Comparison of ENCODE assay signal across 8 cellular contexts in genomic region chr1:111334169-111334568, GRCh38. TPM values are rescaled to one million over a fixed set of nuclear protein-coding genes. Genes with fewer than 3 reads are reported as not detected.
A peak's percentile ranks its signal among the peaks of the same experiment; 100 is the strongest.
DNase-seq lines count a peak whose midpoint lies in the region; ATAC-seq and TF ChIP-seq lines count a peak whose summit lies in the region.

No MANE protein-coding gene starts in this region.

- no peak overlapping the region for H2AFZ ChIP-seq in MM.1S (ENCODE audit: low read length)
- no peak overlapping the region for H2AFZ ChIP-seq in neuronal stem cell (ENCODE audit: low read length)

- H2BK15ac ChIP-seq in neuronal stem cell (ENCODE audit: low read length): no peak overlapping the region

- no peaks in the 10 kb centered on the region for H3K79me1 ChIP-seq in neuronal stem cell (ENCODE audit: low read depth, low read length)

- H3K4me3 Mint-ChIP-seq in naive thymus-derived CD8-positive, alpha-beta T cell: no peak overlapping the region

- H3K4me2 ChIP-seq in MM.1S (ENCODE audit: low read depth, low read length): no peak overlapping the region
- no peak overlapping the region for H3K4me2 ChIP-seq in neuronal stem cell (ENCODE audit: insufficient read depth, low read length, poor library complexity, severe bottlenecking)

- H3F3A ChIP-seq in MM.1S (ENCODE audit: insufficient read depth, low read length): no peaks in the 10 kb centered on the region

- H3K79me2 ChIP-seq in MM.1S (ENCODE audit: low read length): no peaks in the 10 kb centered on the region

- peak overlapping the region in 2 of 10 donors; percentile 8 to 15 for H3K27ac Mint-ChIP-seq in naive thymus-derived CD8-positive, alpha-beta T cell

- H3K27me3 Mint-ChIP-seq in naive thymus-derived CD8-positive, alpha-beta T cell: no peaks in the 10 kb centered on the region

- H3K4me1 Mint-ChIP-seq in naive thymus-derived CD8-positive, alpha-beta T cell: peaks cover 2 to 10% (median 5%) of the 10 kb centered on the region in 4 donors

- H3K36me3 ChIP-seq in MM.1S (replicated peaks; ENCODE audit: insufficient read depth, low read length) (no peaks in the 10 kb centered on the region), WERI-Rb-1 (no peaks in the 10 kb centered on the region), neuronal stem cell (replicated peaks in 1 of 2; ENCODE audit: control insufficient read depth in 2 of 2, insufficient read depth in 2 of 2, low read length in 2 of 2) (no peaks in the 10 kb centered on the region)

- H3K9ac ChIP-seq in MM.1S (ENCODE audit: low read length): no peak overlapping the region
- no peak overlapping the region for H3K9ac ChIP-seq in neuronal stem cell (ENCODE audit: low read depth, low read length, poor library complexity)

- H3K36me3 Mint-ChIP-seq in naive thymus-derived CD8-positive, alpha-beta T cell: peaks cover under 1 to 19% (median 6%) of the 10 kb centered on the region in 3 donors

- H2BK12ac ChIP-seq in neuronal stem cell (ENCODE audit: low read length): no peak overlapping the region

- peak; percentile 64 for DNase-seq in EH (ENCODE audit: low read depth)
- DNase-seq in MM.1S: peak; percentile 11
- DNase-seq in WERI-Rb-1: peak; percentile 34
- peak; percentile 34 for DNase-seq in effector CD8-positive, alpha-beta T cell (lab: John Stamatoyannopoulos, UW)
- DNase-seq in naive thymus-derived CD8-positive, alpha-beta T cell: peak in 9 of 10 donors; percentile 40 to 80 (median 60)
- DNase-seq in neuronal stem cell (ENCODE audit: low spot score): no peak
- no peak for DNase-seq in cortex of kidney (lab: John Stamatoyannopoulos, UW)

- no peak overlapping the region for H3K4ac ChIP-seq in neuronal stem cell (ENCODE audit: low read length)

- POLR2A ChIA-PET in naive thymus-derived CD8-positive, alpha-beta T cell (lab: Charles Lee): interaction anchor here (1.2 to 1.9 kb wide), 6 partner anchors 82 to 140 kb away, joined by 3 to 14 read pairs (median 6); partner anchors contain the start of gene DENND2D

- H3K18ac ChIP-seq in neuronal stem cell (ENCODE audit: low read length): no peak overlapping the region

- no peaks in the 10 kb centered on the region for H4K20me1 ChIP-seq in MM.1S (ENCODE audit: insufficient read depth, low read length)

- H3K9me3 ChIP-seq in MM.1S (replicated peaks; ENCODE audit: insufficient read depth, low read length) (no peaks in the 10 kb centered on the region), WERI-Rb-1 (ENCODE audit: severe bottlenecking) (peaks cover 3% of the 10 kb centered on the region), neuronal stem cell (replicated peaks in 1 of 2; ENCODE audit: control insufficient read depth in 2 of 2, insufficient read depth in 1 of 2, low read depth in 1 of 2, low read length in 2 of 2) (peaks cover 0 to 2% of the 10 kb centered on the region in 2 donors)

- no peak overlapping the region for H2BK5ac ChIP-seq in neuronal stem cell (ENCODE audit: low read length)

- no peak overlapping the region for H3K23ac ChIP-seq in neuronal stem cell (ENCODE audit: low read depth, low read length, poor library complexity)

- H3K27ac ChIP-seq in MM.1S (ENCODE audit: low read length) (no peak overlapping the region), WERI-Rb-1 (no peak overlapping the region), neuronal stem cell (replicated peaks; ENCODE audit: low read length) (no peak overlapping the region)

- no peak overlapping the region for H2BK120ac ChIP-seq in neuronal stem cell (ENCODE audit: low read depth, low read length)

- H3K9me2 ChIP-seq in MM.1S (replicated peaks; ENCODE audit: insufficient read depth, low read length): no peaks in the 10 kb centered on the region

- peak; percentile 89 to 92 for ATAC-seq in naive thymus-derived CD8-positive, alpha-beta T cell
- no peak for ATAC-seq in GM21723 (IDR thresholded peaks at IDR 0.05; ENCODE audit: unreplicated experiment)

- no peak overlapping the region for H3K14ac ChIP-seq in neuronal stem cell (ENCODE audit: low read length)

- TF ChIP-seq CTCF in MM.1S (IDR thresholded peaks at IDR 0.05; ENCODE audit: low read length): peak; percentile 38; the same call in 1 of the 2 replicates
- TF ChIP-seq CTCF in WERI-Rb-1 (IDR thresholded peaks at IDR 0.05; ENCODE audit: low read depth, low read length): peak; percentile 51

- H2AK5ac ChIP-seq in neuronal stem cell (ENCODE audit: low read depth, low read length): no peak overlapping the region

- no CpG with 5 or more reads among the region's 2 CpGs for WGBS in neuronal stem cell (ENCODE audit: extremely low coverage in 2 of 2, insufficient read length in 2 of 2, insufficient replicate concordance in 1 of 2), 2 donors

- no peak overlapping the region for H4K8ac ChIP-seq in neuronal stem cell (ENCODE audit: low read depth, low read length)

- H4K91ac ChIP-seq in neuronal stem cell (ENCODE audit: low read depth, low read length, poor library complexity): no peak overlapping the region

- H3K4me3 ChIP-seq in MM.1S (ENCODE audit: low read length): no peak overlapping the region
- no peak overlapping the region for H3K4me3 ChIP-seq in WERI-Rb-1 (ENCODE audit: low read depth, low read length)
- H3K4me3 ChIP-seq in neuronal stem cell (ENCODE audit: low read length in 2 of 2): no peak overlapping the region

- H3K4me1 ChIP-seq in MM.1S (ENCODE audit: low read length) (no peaks in the 10 kb centered on the region), neuronal stem cell (ENCODE audit: control insufficient read depth in 2 of 2, insufficient read depth in 1 of 2, low read depth in 1 of 2, low read length in 2 of 2) (no peaks in the 10 kb centered on the region)

- H3K27me3 ChIP-seq in MM.1S (replicated peaks; ENCODE audit: insufficient read depth, low read length) (no peaks in the 10 kb centered on the region), WERI-Rb-1 (ENCODE audit: insufficient read depth, low read depth, severe bottlenecking) (no peaks in the 10 kb centered on the region), neuronal stem cell (ENCODE audit: control insufficient read depth in 3 of 3, insufficient read depth in 3 of 3, low read depth in 1 of 3, low read length in 3 of 3) (no peaks in the 10 kb centered on the region)

- peaks cover 3 to 42% (median 16%) of the 10 kb centered on the region in 9 donors for H3K9me3 Mint-ChIP-seq in naive thymus-derived CD8-positive, alpha-beta T cell

RNA-seq across cellular contexts. Expression of gene CHIA, which starts 43.5 kb away (rescaled TPM):
- total RNA-seq in naive thymus-derived CD8-positive, alpha-beta T cell: not detected
- not detected for polyA plus RNA-seq in naive thymus-derived CD8-positive, alpha-beta T cell
- not detected for polyA plus RNA-seq in neuronal stem cell (2013, experiment 1 of 2)
- polyA plus RNA-seq in neuronal stem cell (2013, experiment 2 of 2): not detected

Comparison
In these comparisons a context has a peak if more than half of its experiments do, and no peak if none do; other contexts are left out.
1. DNase-seq: peak in EH (single experiment), MM.1S (single experiment), WERI-Rb-1 (single experiment), effector CD8-positive, alpha-beta T cell (single experiment) and naive thymus-derived CD8-positive, alpha-beta T cell (9 of 10); none in neuronal stem cell (single experiment) and cortex of kidney (single experiment).